In the genomic region with DNA sequence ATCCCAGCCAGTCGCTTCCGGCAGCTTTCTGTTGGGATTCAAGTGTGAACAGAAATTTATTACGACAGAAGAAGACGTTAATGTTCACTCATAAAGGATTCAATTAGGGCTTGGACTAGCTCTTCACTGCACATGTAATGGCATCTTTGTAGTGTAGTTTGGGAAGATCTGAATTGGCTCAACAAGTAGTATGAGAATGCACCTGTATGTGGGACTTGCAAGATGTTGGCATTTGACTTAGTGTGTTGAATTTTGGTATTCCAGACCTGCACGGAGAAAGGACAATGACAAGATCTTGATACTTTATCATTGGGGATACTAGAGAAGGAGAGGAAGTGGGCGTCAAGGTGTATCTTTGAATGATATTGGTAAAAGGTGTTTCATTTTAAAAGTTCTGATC, we compare ENCODE assay signal across 8 cellular contexts. TPM values are rescaled to one million over a fixed set of nuclear protein-coding genes. Genes with fewer than 3 reads are reported as not detected.
DNase-seq lines count a peak whose midpoint lies in the region; FAIRE-seq and TF ChIP-seq lines count a peak whose summit lies in the region.

No MANE protein-coding gene starts in this region.

- H3K4me1 ChIP-seq in rectal smooth muscle tissue (ENCODE audit: control insufficient read depth, insufficient read depth, low read length), result peaks cover 6% of the 10 kb centered on the region

- no peak for FAIRE-seq in urothelium cell line (lab: Jason Lieb, UNC)

- H3K4me3 ChIP-seq in GM08714 (ENCODE audit: low read length) (peak overlapping the region; percentile 96), SK-N-MC (peak overlapping the region; percentile 98), fibroblast of mammary gland (ENCODE audit: control insufficient read depth, low read depth, low read length) (peak overlapping the region; percentile 97), rectal smooth muscle tissue (ENCODE audit: low read length) (peak overlapping the region; percentile 95), lower leg skin (ENCODE audit: low read depth, poor library complexity, severe bottlenecking) (no peak overlapping the region)

- peaks cover 49% of the 10 kb centered on the region for H3K36me3 ChIP-seq in SK-N-MC (ENCODE audit: insufficient read depth, low read length)
- peaks cover 5% of the 10 kb centered on the region for H3K36me3 ChIP-seq in rectal smooth muscle tissue (ENCODE audit: control insufficient read depth, insufficient read depth, low read length)

- TF ChIP-seq CTCF in fibroblast of mammary gland (conservative IDR thresholded peaks at IDR 0.05; ENCODE audit: control insufficient read depth, insufficient read depth, low read depth, low read length) (no peak), GM10266 (IDR thresholded peaks at IDR 0.05; ENCODE audit: control insufficient read depth, insufficient read depth, low read depth, missing control alignments) (no peak), lower leg skin (IDR thresholded peaks at IDR 0.05) (no peak)

- no peaks in the 10 kb centered on the region for H3K27me3 ChIP-seq in rectal smooth muscle tissue (ENCODE audit: control insufficient read depth, insufficient read depth, low read length)

- H3K9ac ChIP-seq in SK-N-MC (ENCODE audit: insufficient read length), result peak overlapping the region; percentile 96
- no peak overlapping the region for H3K9ac ChIP-seq in rectal smooth muscle tissue (ENCODE audit: low read length)

- no peak for TF ChIP-seq POLR2A in lower leg skin (IDR thresholded peaks at IDR 0.05)

- H3K27ac ChIP-seq in SK-N-MC, result peak overlapping the region; percentile 91; the same call in 1 of the 2 replicates
- peak overlapping the region; percentile 70 for H3K27ac ChIP-seq in rectal smooth muscle tissue (ENCODE audit: low read depth, low read length)

- no peaks in the 10 kb centered on the region for H3K9me3 ChIP-seq in SK-N-MC (ENCODE audit: low read depth, low read length)

- no peak for DNase-seq in SK-N-MC (ENCODE audit: low read depth, low spot score)
- DNase-seq in fibroblast of mammary gland (ENCODE audit: low read depth), result no peak
- no peak for DNase-seq in urothelium cell line (ENCODE audit: low spot score)
- no peak for DNase-seq in GM10266 (ENCODE audit: extremely low spot score)
- no peak for DNase-seq in lower leg skin (ENCODE audit: low spot score in 2 of 2)
- no peak for DNase-seq in NCI-H2029 (lab: John Stamatoyannopoulos, UW)

- 15 to 26% methylated on average over 6 of the region's 6 CpGs for WGBS in lower leg skin, 2 donors

- intact Hi-C loops in lower leg skin (cut with DNase I; ENCODE audit: low total_unique reads), result no loop called here

RNA-seq across cellular contexts. Expression of gene PSMD11, which starts 1.2 kb away (rescaled TPM):
- total RNA-seq in lower leg skin, result 10 to 100 TPM; 44.2 to 77.0 (median 54.2) TPM

RNA-seq across cellular contexts. Expression of gene CDK5R1, which starts 41.3 kb away (rescaled TPM):
- 1 to 10 TPM; 3.3 to 5.8 (median 5.0) TPM for total RNA-seq in lower leg skin
